ENCODE assay signal across 13 cellular contexts in genomic region chr4:146098397-146098796, GRCh38.
A peak's percentile ranks its signal among the peaks of the same experiment; 100 is the strongest.
DNase-seq lines count a peak whose midpoint lies in the region; ATAC-seq and TF ChIP-seq lines count a peak whose summit lies in the region.
"Had no signal": no experiment of that assay in that cellular context is flagged by ENCODE, and none has a peak within 500 bp of the region (broad histone marks: within the 10 kb centered on the region; RNA-seq: fewer than 3 reads in every experiment).

No MANE protein-coding gene starts in this region.

- 92 to 100% (median 97%) methylated on average over 1 of the region's 1 CpG for WGBS in adrenal gland, 4 donors

- H3K27ac ChIP-seq in adrenal gland: no peak overlapping the region
- H3K27ac ChIP-seq: SJSA1 had no signal

- CTCF ChIA-PET in activated B cell treated with CpG ODN at 0.5 μM for 24 hours (lab: Charles Lee): no interaction called here

- intact Hi-C loops in activated B cell treated with CpG ODN at 0.5 μM for 24 hours (cut with micrococcal nuclease) (loop anchor here (5.0 to 10.0 kb wide), 2 partner anchors 36 to 816 kb away; no protein-coding TSS in a partner anchor), adrenal gland (cut with DNase I) (loop anchor here in 1 of 2 donors (10.0 kb wide), 1 partner anchor 816 kb away; no protein-coding TSS in a partner anchor)
- intact Hi-C loops in activated T-helper 2 cell treated with anti-CD3 and anti-CD28 coated beads, Interferon-gamma antibody, Interleukin-2, Interleukin-4, amounts not matched to agents 10 μg/mL and 5 μg/mL and 100 μg/mL, durations not matched to agents 14 hours and 24 hours and 36 hours (cut with micrococcal nuclease): loop anchor here (5.0 to 10.0 kb wide), 3 partner anchors 34 to 999 kb away; no protein-coding TSS in a partner anchor

- H3K4me1 ChIP-seq in adrenal gland (replicated peaks in 1 of 2): no peaks in the 10 kb centered on the region
- H3K4me1 ChIP-seq: SJSA1 had no signal

- H3K27ac Mint-ChIP-seq in activated B cell treated with CpG ODN at 0.5 μM for 24 hours: no peak overlapping the region
- no peak overlapping the region for H3K27ac Mint-ChIP-seq in activated T-helper 2 cell treated with anti-CD3 and anti-CD28 coated beads, Interferon-gamma antibody, Interleukin-2, Interleukin-4, amounts not matched to agents 10 μg/mL and 5 μg/mL and 100 μg/mL, durations not matched to agents 14 hours and 24 hours and 36 hours
- H3K27ac Mint-ChIP-seq: activated naive CD4-positive, alpha-beta T cell treated with anti-CD3 and anti-CD28 coated beads, Interleukin-2, amount 10 ng/mL, durations not matched to agents 7 days and 5 days; CD4-positive, alpha-beta T cell; WTC11 had no signal

- H3K9me3 ChIP-seq in adrenal gland (replicated peaks in 1 of 3): no peaks in the 10 kb centered on the region
- H3K9me3 ChIP-seq: SJSA1 had no signal

- TF ChIP-seq CTCF in activated B cell treated with CpG ODN at 0.5 μM for 24 hours (IDR thresholded peaks at IDR 0.05) (no peak), adrenal gland (IDR thresholded peaks at IDR 0.05) (no peak)

- peaks cover 17% of the 10 kb centered on the region for H3K4me1 Mint-ChIP-seq in activated B cell treated with CpG ODN at 0.5 μM for 24 hours
- peaks cover 5% of the 10 kb centered on the region for H3K4me1 Mint-ChIP-seq in activated T-helper 2 cell treated with anti-CD3 and anti-CD28 coated beads, Interferon-gamma antibody, Interleukin-2, Interleukin-4, amounts not matched to agents 10 μg/mL and 5 μg/mL and 100 μg/mL, durations not matched to agents 14 hours and 24 hours and 36 hours (ENCODE audit: low read depth)
- H3K4me1 Mint-ChIP-seq: activated naive CD4-positive, alpha-beta T cell treated with anti-CD3 and anti-CD28 coated beads, Interleukin-2, amount 10 ng/mL, durations not matched to agents 7 days and 5 days had no signal

- H3K4me3 ChIP-seq in adrenal gland: no peak overlapping the region
- H3K4me3 ChIP-seq: SJSA1 had no signal

- no peaks in the 10 kb centered on the region for H3K36me3 ChIP-seq in adrenal gland (replicated peaks in 1 of 2)
- H3K36me3 ChIP-seq: SJSA1 had no signal

- TF ChIP-seq POLR2A in adrenal gland (IDR thresholded peaks at IDR 0.05): no peak

- POLR2A ChIA-PET in activated B cell treated with CpG ODN at 0.5 μM for 24 hours (lab: Charles Lee): interaction anchor here (1.3 kb wide), 1 partner anchor 8 kb away, joined by 3 read pairs; no protein-coding TSS in a partner anchor

- H3K9me3 Mint-ChIP-seq in activated B cell treated with CpG ODN at 0.5 μM for 24 hours: no peaks in the 10 kb centered on the region
- H3K9me3 Mint-ChIP-seq in activated T-helper 2 cell treated with anti-CD3 and anti-CD28 coated beads, Interferon-gamma antibody, Interleukin-2, Interleukin-4, amounts not matched to agents 10 μg/mL and 5 μg/mL and 100 μg/mL, durations not matched to agents 14 hours and 24 hours and 36 hours: no peaks in the 10 kb centered on the region
- H3K9me3 Mint-ChIP-seq: activated naive CD4-positive, alpha-beta T cell treated with anti-CD3 and anti-CD28 coated beads, Interleukin-2, amount 10 ng/mL, durations not matched to agents 7 days and 5 days; CD4-positive, alpha-beta T cell; WTC11 had no signal

- no peaks in the 10 kb centered on the region for H3K27me3 Mint-ChIP-seq in activated B cell treated with CpG ODN at 0.5 μM for 24 hours
- H3K27me3 Mint-ChIP-seq in activated T-helper 2 cell treated with anti-CD3 and anti-CD28 coated beads, Interferon-gamma antibody, Interleukin-2, Interleukin-4, amounts not matched to agents 10 μg/mL and 5 μg/mL and 100 μg/mL, durations not matched to agents 14 hours and 24 hours and 36 hours (ENCODE audit: low read depth): peaks cover 8% of the 10 kb centered on the region

- no peaks in the 10 kb centered on the region for H3K36me3 Mint-ChIP-seq in activated B cell treated with CpG ODN at 0.5 μM for 24 hours (ENCODE audit: low read depth)
- H3K36me3 Mint-ChIP-seq in activated T-helper 2 cell treated with anti-CD3 and anti-CD28 coated beads, Interferon-gamma antibody, Interleukin-2, Interleukin-4, amounts not matched to agents 10 μg/mL and 5 μg/mL and 100 μg/mL, durations not matched to agents 14 hours and 24 hours and 36 hours (ENCODE audit: low read depth): no peaks in the 10 kb centered on the region
- H3K36me3 Mint-ChIP-seq: activated naive CD4-positive, alpha-beta T cell treated with anti-CD3 and anti-CD28 coated beads, Interleukin-2, amount 10 ng/mL, durations not matched to agents 7 days and 5 days; WTC11 had no signal

- DNase-seq in activated B cell treated with CpG ODN at 0.5 μM for 24 hours (no peak), NCI-H1105 (lab: John Stamatoyannopoulos, UW) (no peak), adrenal gland (no peak), pons (ENCODE audit: low spot score) (no peak)
- DNase-seq in activated T-helper 2 cell treated with anti-CD3 and anti-CD28 coated beads, Interferon-gamma antibody, Interleukin-2, Interleukin-4, amounts not matched to agents 10 μg/mL and 5 μg/mL and 100 μg/mL, durations not matched to agents 14 hours and 24 hours and 36 hours (ENCODE audit: low spot score): no peak
- DNase-seq: activated naive CD4-positive, alpha-beta T cell treated with anti-CD3 and anti-CD28 coated beads, Interleukin-2, amount 10 ng/mL, durations not matched to agents 7 days and 5 days; CD4-positive, alpha-beta T cell; trophoblast cell had no signal

- no peak overlapping the region for H3K4me3 Mint-ChIP-seq in activated B cell treated with CpG ODN at 0.5 μM for 24 hours
- no peak overlapping the region for H3K4me3 Mint-ChIP-seq in activated T-helper 2 cell treated with anti-CD3 and anti-CD28 coated beads, Interferon-gamma antibody, Interleukin-2, Interleukin-4, amounts not matched to agents 10 μg/mL and 5 μg/mL and 100 μg/mL, durations not matched to agents 14 hours and 24 hours and 36 hours (ENCODE audit: low read depth)
- H3K4me3 Mint-ChIP-seq: activated naive CD4-positive, alpha-beta T cell treated with anti-CD3 and anti-CD28 coated beads, Interleukin-2, amount 10 ng/mL, durations not matched to agents 7 days and 5 days; CD4-positive, alpha-beta T cell; WTC11 had no signal

- H3K27me3 ChIP-seq in adrenal gland: no peaks in the 10 kb centered on the region
- H3K27me3 ChIP-seq: SJSA1 had no signal

- ATAC-seq in GM18861 (IDR thresholded peaks at IDR 0.05; ENCODE audit: unreplicated experiment) (peak; percentile 55), GM21528 (IDR thresholded peaks at IDR 0.05; ENCODE audit: low FRiP score, unreplicated experiment) (peak; percentile 62), HG03066 (IDR thresholded peaks at IDR 0.05; ENCODE audit: low read depth, unreplicated experiment) (peak; percentile 64), activated B cell treated with CpG ODN at 0.5 μM for 24 hours (ENCODE audit: low read depth) (peak; percentile 45)
- ATAC-seq: WTC11 had no signal
